7 cellular contexts compared by ENCODE assay signal in the genomic region with DNA sequence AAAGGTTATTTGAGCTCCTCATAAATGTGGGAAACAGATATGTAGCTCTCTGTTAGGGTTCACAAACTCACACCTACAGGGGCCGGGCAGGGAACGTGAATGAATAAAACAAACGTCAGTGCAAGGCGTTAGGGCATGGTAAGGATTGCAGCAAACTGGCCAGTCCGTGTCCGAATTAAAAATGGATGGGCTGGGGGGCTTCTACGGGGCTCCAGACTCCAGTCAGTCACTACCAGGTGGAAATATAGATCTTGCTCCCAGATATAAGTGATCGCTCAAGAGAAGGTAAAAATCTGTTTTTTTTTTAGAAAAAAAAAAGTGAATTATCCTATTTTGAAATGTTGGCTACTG.
"Had no signal": no experiment of that assay in that cellular context is flagged by ENCODE, and none has a peak within 500 bp of the region (broad histone marks: within the 10 kb centered on the region; RNA-seq: fewer than 3 reads in every experiment).

No MANE protein-coding gene starts in this region.

- H3K27ac ChIP-seq: HL-60 had no signal

- DNase-seq: H9, HCEC 1CT, HFFc6, IMR-90 had no signal

- H3K4me2 ChIP-seq: GM23338 had no signal

- H2AFZ ChIP-seq: GM23338 had no signal

- ATAC-seq: GM23338 had no signal

- H3K4me3 ChIP-seq: GM23338, K562 had no signal
